1 cellular context compared by ENCODE assay signal in genomic region chr12:39440781-39441180, GRCh38.
A peak's percentile ranks its signal among the peaks of the same experiment; 100 is the strongest.
TF ChIP-seq lines count a peak whose summit lies in the region.

No MANE protein-coding gene starts in this region.

TF ChIP-seq in K562, 482 proteins besides CTCF, POLR2A, EP300 and RAD21 (continued from another document and continues in another):
- TF ChIP-seq ZNF444 (CRISPR knock-in tag; IDR thresholded peaks at IDR 0.05) (no peak), TCF3 (CRISPR knock-in tag; IDR thresholded peaks at IDR 0.05) (no peak), NR1H2 (CRISPR knock-in tag; IDR thresholded peaks at IDR 0.05) (no peak), CBX3 (IDR thresholded peaks at IDR 0.05; ENCODE audit: borderline replicate concordance in 1 of 2, low read length in 2 of 2) (no peak), CBX1 (IDR thresholded peaks at IDR 0.05; ENCODE audit: low read depth) (no peak), JUND (IDR thresholded peaks at IDR 0.05; ENCODE audit: borderline replicate concordance, low read depth, low read length) (0 out of 2 replicates have a peak, but pooled peaks have one; percentile 27), JUND (tag; IDR thresholded peaks at IDR 0.05; ENCODE audit: borderline replicate concordance, low read depth, low read length) (no peak; the same call in 2 of the 3 replicates), KDM4B (IDR thresholded peaks at IDR 0.05; ENCODE audit: borderline replicate concordance in 2 of 2, low read depth in 1 of 2) (no peak), PHB2 (IDR thresholded peaks at IDR 0.05; ENCODE audit: low read depth) (no peak), RHOXF2B (CRISPR knock-in tag; conservative IDR thresholded peaks at IDR 0.05) (no peak), ZKSCAN8 (CRISPR knock-in tag; IDR thresholded peaks at IDR 0.05) (no peak), ARNT (IDR thresholded peaks at IDR 0.05) (0 out of 4 replicates have a peak, but pooled peaks of 1 of the 2 experiments have one; percentile 65), JUN (IDR thresholded peaks at IDR 0.05; ENCODE audit: borderline replicate concordance, low read depth, low read length) (no peak), JUN (CRISPR knock-in tag; IDR thresholded peaks at IDR 0.05; ENCODE audit: borderline replicate concordance) (no peak), MEIS2 (IDR thresholded peaks at IDR 0.05; ENCODE audit: partially characterized antibody) (no peak), LARP7 (IDR thresholded peaks at IDR 0.05) (no peak), TOE1 (IDR thresholded peaks at IDR 0.05; ENCODE audit: borderline replicate concordance) (no peak), TOE1 (CRISPR knock-in tag; IDR thresholded peaks at IDR 0.05; ENCODE audit: borderline replicate concordance, low read depth) (no peak), POLR3A (IDR thresholded peaks at IDR 0.05; ENCODE audit: borderline replicate concordance, extremely low read depth, insufficient read depth, insufficient read length) (no peak), RFX5 (IDR thresholded peaks at IDR 0.05; ENCODE audit: low read depth, low read length) (no peak), ZBTB5 (IDR thresholded peaks at IDR 0.05) (peak; percentile 26; the same call in 1 of the 2 replicates), HMGN3 (IDR thresholded peaks at IDR 0.05; ENCODE audit: borderline replicate concordance, extremely low read depth, insufficient read length, low read depth, low read length) (no peak), BMI1 (IDR thresholded peaks at IDR 0.05; ENCODE audit: low read length) (no peak), BRCA1 (IDR thresholded peaks at IDR 0.05) (no peak), BRCA1 (CRISPR knock-in tag; IDR thresholded peaks at IDR 0.05) (no peak), MEF2A (IDR thresholded peaks at IDR 0.05; ENCODE audit: control insufficient read depth, low read depth, low read length) (no peak), MTA3 (IDR thresholded peaks at IDR 0.05; ENCODE audit: borderline replicate concordance) (no peak), ZNF655 (CRISPR knock-in tag; IDR thresholded peaks at IDR 0.05) (no peak), C11orf30 (IDR thresholded peaks at IDR 0.05; ENCODE audit: low read depth) (peak; percentile 94), TSC22D4 (tag; IDR thresholded peaks at IDR 0.05) (no peak), ZNF347 (CRISPR knock-in tag; IDR thresholded peaks at IDR 0.05; ENCODE audit: low read depth) (no peak), ZNF197 (CRISPR knock-in tag; IDR thresholded peaks at IDR 0.05; ENCODE audit: low read depth) (no peak), RBM14 (IDR thresholded peaks at IDR 0.05; ENCODE audit: borderline replicate concordance, insufficient read depth, low read depth, low read length) (no peak), ZNF740 (CRISPR knock-in tag; IDR thresholded peaks at IDR 0.05) (no peak), ZNF740 (tag; IDR thresholded peaks at IDR 0.05) (no peak), SP1 (CRISPR knock-in tag; IDR thresholded peaks at IDR 0.05) (no peak), FOXM1 (IDR thresholded peaks at IDR 0.05; ENCODE audit: low read depth) (no peak), FOXM1 (CRISPR knock-in tag; IDR thresholded peaks at IDR 0.05; ENCODE audit: low read depth) (no peak), XRCC4 (IDR thresholded peaks at IDR 0.05; ENCODE audit: extremely low read depth, insufficient read depth, insufficient read length) (no peak), HDGF (IDR thresholded peaks at IDR 0.05) (peak; percentile 60; the same call in 1 of the 2 replicates), SNAPC5 (CRISPR knock-in tag; IDR thresholded peaks at IDR 0.05) (no peak), TEAD1 (CRISPR knock-in tag; IDR thresholded peaks at IDR 0.05) (no peak), ZNF143 (CRISPR knock-in tag; IDR thresholded peaks at IDR 0.05) (no peak), STAT5A (IDR thresholded peaks at IDR 0.05; ENCODE audit: borderline replicate concordance, low read length) (no peak), NFE2L1 (tag; IDR thresholded peaks at IDR 0.05; ENCODE audit: borderline replicate concordance, low read depth) (peak; percentile 39; the same call in 1 of the 2 replicates), FOXP1 (CRISPR knock-in tag; IDR thresholded peaks at IDR 0.05) (no peak), GABPB2 (CRISPR knock-in tag; conservative IDR thresholded peaks at IDR 0.05) (no peak), TBL1XR1 (IDR thresholded peaks at IDR 0.05; ENCODE audit: low read length in 2 of 2) (no peak), RAD51 (IDR thresholded peaks at IDR 0.05; ENCODE audit: borderline replicate concordance, low read depth) (no peak), ZNF518B (CRISPR knock-in tag; IDR thresholded peaks at IDR 0.05) (no peak), KAT8 (IDR thresholded peaks at IDR 0.05; ENCODE audit: low read depth) (no peak), E2F4 (CRISPR knock-in tag; IDR thresholded peaks at IDR 0.05; ENCODE audit: low read depth) (no peak)
- TF ChIP-seq, protein P1, sequence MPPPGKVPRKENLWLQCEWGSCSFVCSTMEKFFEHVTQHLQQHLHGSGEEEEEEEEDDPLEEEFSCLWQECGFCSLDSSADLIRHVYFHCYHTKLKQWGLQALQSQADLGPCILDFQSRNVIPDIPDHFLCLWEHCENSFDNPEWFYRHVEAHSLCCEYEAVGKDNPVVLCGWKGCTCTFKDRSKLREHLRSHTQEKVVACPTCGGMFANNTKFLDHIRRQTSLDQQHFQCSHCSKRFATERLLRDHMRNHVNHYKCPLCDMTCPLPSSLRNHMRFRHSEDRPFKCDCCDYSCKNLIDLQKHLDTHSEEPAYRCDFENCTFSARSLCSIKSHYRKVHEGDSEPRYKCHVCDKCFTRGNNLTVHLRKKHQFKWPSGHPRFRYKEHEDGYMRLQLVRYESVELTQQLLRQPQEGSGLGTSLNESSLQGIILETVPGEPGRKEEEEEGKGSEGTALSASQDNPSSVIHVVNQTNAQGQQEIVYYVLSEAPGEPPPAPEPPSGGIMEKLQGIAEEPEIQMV (tag; conservative IDR thresholded peaks at IDR 0.05; ENCODE audit: low read depth), result no peak
- TF ChIP-seq, protein P2, sequence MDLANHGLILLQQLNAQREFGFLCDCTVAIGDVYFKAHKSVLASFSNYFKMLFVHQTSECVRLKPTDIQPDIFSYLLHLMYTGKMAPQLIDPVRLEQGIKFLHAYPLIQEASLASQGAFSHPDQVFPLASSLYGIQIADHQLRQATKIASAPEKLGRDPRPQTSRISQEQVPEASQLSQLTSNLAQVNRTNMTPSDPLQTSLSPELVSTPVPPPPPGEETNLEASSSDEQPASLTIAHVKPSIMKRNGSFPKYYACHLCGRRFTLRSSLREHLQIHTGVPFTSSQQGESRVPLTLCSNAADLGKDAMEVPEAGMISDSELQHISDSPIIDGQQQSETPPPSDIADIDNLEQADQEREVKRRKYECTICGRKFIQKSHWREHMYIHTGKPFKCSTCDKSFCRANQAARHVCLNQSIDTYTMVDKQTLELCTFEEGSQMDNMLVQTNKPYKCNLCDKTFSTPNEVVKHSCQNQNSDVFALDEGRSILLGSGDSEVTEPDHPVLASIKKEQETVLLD (IDR thresholded peaks at IDR 0.05), result peak; percentile 53; the same call in 1 of the 2 replicates
- TF ChIP-seq, protein P3, sequence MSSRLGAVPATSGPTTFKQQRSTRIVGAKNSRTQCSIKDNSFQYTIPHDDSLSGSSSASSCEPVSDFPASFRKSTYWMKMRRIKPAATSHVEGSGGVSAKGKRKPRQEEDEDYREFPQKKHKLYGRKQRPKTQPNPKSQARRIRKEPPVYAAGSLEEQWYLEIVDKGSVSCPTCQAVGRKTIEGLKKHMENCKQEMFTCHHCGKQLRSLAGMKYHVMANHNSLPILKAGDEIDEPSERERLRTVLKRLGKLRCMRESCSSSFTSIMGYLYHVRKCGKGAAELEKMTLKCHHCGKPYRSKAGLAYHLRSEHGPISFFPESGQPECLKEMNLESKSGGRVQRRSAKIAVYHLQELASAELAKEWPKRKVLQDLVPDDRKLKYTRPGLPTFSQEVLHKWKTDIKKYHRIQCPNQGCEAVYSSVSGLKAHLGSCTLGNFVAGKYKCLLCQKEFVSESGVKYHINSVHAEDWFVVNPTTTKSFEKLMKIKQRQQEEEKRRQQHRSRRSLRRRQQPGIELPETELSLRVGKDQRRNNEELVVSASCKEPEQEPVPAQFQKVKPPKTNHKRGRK (tag; IDR thresholded peaks at IDR 0.05), result no peak
- TF ChIP-seq, protein P4, sequence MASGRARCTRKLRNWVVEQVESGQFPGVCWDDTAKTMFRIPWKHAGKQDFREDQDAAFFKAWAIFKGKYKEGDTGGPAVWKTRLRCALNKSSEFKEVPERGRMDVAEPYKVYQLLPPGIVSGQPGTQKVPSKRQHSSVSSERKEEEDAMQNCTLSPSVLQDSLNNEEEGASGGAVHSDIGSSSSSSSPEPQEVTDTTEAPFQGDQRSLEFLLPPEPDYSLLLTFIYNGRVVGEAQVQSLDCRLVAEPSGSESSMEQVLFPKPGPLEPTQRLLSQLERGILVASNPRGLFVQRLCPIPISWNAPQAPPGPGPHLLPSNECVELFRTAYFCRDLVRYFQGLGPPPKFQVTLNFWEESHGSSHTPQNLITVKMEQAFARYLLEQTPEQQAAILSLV (tag; IDR thresholded peaks at IDR 0.05), result peak; percentile 33; the same call in 1 of the 2 replicates
